In genomic region chr3:173353137-173353536, GRCh38 we compare ENCODE assay signal across 3 cellular contexts. TPM values are rescaled to one million over a fixed set of nuclear protein-coding genes. Genes with fewer than 3 reads are reported as not detected.
"Had no signal": no experiment of that assay in that cellular context is flagged by ENCODE, and none has a peak within 500 bp of the region (broad histone marks: within the 10 kb centered on the region; RNA-seq: fewer than 3 reads in every experiment).

No MANE protein-coding gene starts in this region.

RNA-seq across cellular contexts. Expression of gene NLGN1, which starts 44.4 kb away (rescaled TPM):
- total RNA-seq: HepG2, HT-29 had no signal
- polyA plus RNA-seq: HepG2, IgD-negative memory B cell had no signal
